In the genomic region with DNA sequence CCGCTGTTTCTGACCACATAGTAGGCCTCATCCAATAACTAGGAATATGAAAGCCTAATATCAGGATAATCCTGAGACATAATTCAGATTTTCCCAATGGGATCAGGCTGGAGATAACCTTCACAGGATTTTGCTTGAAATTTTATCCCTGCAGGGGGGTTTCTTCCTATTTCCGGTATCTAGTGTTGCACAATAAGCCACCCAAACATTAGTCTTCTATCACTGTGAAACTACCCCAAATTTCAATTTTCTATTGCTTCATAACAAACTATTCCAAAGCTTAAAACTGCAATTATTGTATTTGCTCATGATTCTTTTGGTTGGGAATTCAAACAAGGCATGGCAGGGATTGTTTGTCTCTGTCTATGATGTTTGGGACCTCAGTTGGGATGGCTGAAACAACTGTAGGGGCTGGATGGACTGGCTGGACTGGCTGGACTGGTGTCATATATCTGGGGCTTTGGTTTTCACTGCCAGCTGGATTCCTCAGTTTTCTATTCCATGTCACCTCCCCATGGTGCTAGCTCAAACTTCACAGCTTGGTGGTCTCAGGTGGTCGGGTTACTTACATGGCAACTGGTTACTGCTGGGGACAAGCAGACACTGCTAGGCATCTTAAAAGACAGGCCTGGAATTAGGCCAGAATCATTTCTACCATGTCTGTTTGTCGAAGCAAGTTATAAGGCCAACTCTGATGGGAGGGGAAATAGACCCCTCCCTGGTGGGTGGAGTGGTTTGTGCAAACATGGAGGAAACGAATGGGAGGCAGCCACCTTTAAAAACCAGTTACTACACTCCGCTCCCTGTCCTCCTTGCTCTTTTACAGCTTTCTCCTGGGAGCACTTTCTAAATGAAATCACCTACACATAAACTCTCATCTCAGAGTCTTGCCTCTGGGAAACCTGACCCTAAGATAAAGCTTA, we compare ENCODE assay signal across 17 cellular contexts.
DNase-seq lines count a peak whose midpoint lies in the region; ATAC-seq, FAIRE-seq and TF ChIP-seq lines count a peak whose summit lies in the region.
"Had no signal": no experiment of that assay in that cellular context is flagged by ENCODE, and none has a peak within 500 bp of the region (broad histone marks: within the 10 kb centered on the region; RNA-seq: fewer than 3 reads in every experiment).

No MANE protein-coding gene starts in this region.

- H3K4me3 ChIP-seq in epithelial cell of esophagus (ENCODE audit: low read length) (no peak overlapping the region), prostate gland (no peak overlapping the region), kidney (ENCODE audit: low read length in 2 of 2) (no peak overlapping the region)
- H3K4me3 ChIP-seq: HAP-1, SK-N-MC had no signal

- intact Hi-C loops in prostate gland (cut with DNase I) (no loop called here), left cardiac atrium (cut with DNase I) (no loop called here), kidney (cut with DNase I) (no loop called here)

- no peak overlapping the region for H3K9ac ChIP-seq in kidney (ENCODE audit: low read length in 2 of 2)

- no peaks in the 10 kb centered on the region for H3K36me3 ChIP-seq in prostate gland
- no peaks in the 10 kb centered on the region for H3K36me3 ChIP-seq in kidney (ENCODE audit: control insufficient read depth in 1 of 2, insufficient read depth in 2 of 2, low read length in 2 of 2)
- H3K36me3 ChIP-seq: HAP-1 had no signal

- WGBS in prostate gland, result 72% methylated on average over 6 of the region's 6 CpGs

- no peaks in the 10 kb centered on the region for H3K4me1 ChIP-seq in prostate gland (replicated peaks)
- no peaks in the 10 kb centered on the region for H3K4me1 ChIP-seq in kidney (ENCODE audit: control insufficient read depth in 1 of 2, insufficient read depth in 1 of 2, low read depth in 1 of 2, low read length in 2 of 2)

- TF ChIP-seq CTCF in epithelial cell of esophagus (IDR thresholded peaks at IDR 0.05; ENCODE audit: insufficient read depth, low read depth, low read length, missing control alignments) (no peak), prostate gland (IDR thresholded peaks at IDR 0.05) (no peak), kidney (IDR thresholded peaks at IDR 0.05; ENCODE audit: borderline replicate concordance, extremely low read depth, insufficient read depth) (no peak)

- no peak for TF ChIP-seq POLR2A in prostate gland (IDR thresholded peaks at IDR 0.05)

- DNase-seq in DMS53 (lab: John Stamatoyannopoulos, UW) (peak; percentile 0), DMS53 treated with DMSO at 0.1 percent for 48 hours (lab: John Stamatoyannopoulos, UW; ENCODE audit: unreplicated experiment) (no peak), NCI-H748 treated with DMSO at 0.1 percent for 48 hours (lab: John Stamatoyannopoulos, UW) (peak; percentile 32), epithelial cell of esophagus (ENCODE audit: low read depth) (peak; percentile 9), prostate gland (ENCODE audit: low spot score) (peak; percentile 49), left cardiac atrium (no peak), kidney (no peak)
- DNase-seq: 8988T, C1 segment of cervical spinal cord, NCI-H1048, NCI-H1694, NCI-H446 treated with DMSO at 0.1 percent for 48 hours, OCI-M1, T-cell had no signal

- no peaks in the 10 kb centered on the region for H3K9me3 ChIP-seq in prostate gland
- peaks cover 0 to 2% of the 10 kb centered on the region in 2 donors for H3K9me3 ChIP-seq in kidney (ENCODE audit: control insufficient read depth in 1 of 2, low read length in 2 of 2)
- H3K9me3 ChIP-seq: HAP-1 had no signal

- ATAC-seq in GM21619 (IDR thresholded peaks at IDR 0.05; ENCODE audit: unreplicated experiment) (no peak), left cardiac atrium (no peak)
- ATAC-seq: T-cell had no signal

- no peak for FAIRE-seq in kidney (lab: Jason Lieb, UNC)

- H3K27ac ChIP-seq in prostate gland (peak overlapping the region; percentile 13 to 37), kidney (ENCODE audit: low read depth in 2 of 2, low read length in 2 of 2) (no peak overlapping the region)
- H3K27ac ChIP-seq: SK-N-MC had no signal

- H3K27me3 ChIP-seq in prostate gland (replicated peaks; ENCODE audit: insufficient read depth), result no peaks in the 10 kb centered on the region

Comparison
In these comparisons a context has a peak if more than half of its experiments do, and no peak if none do; other contexts are left out.
1. DNase-seq: peak in DMS53 (single experiment), NCI-H748 treated with DMSO at 0.1 percent for 48 hours (single experiment), epithelial cell of esophagus (single experiment) and prostate gland (single experiment); none in DMS53 treated with DMSO at 0.1 percent for 48 hours (single experiment), left cardiac atrium (single experiment) and kidney (single experiment).
2. H3K27ac ChIP-seq: peak in prostate gland (2 of 2); none in kidney (0 of 2).